In genomic region chr11:18769802-18770456, GRCh38 we compare ENCODE assay signal across 14 cellular contexts. TPM values are rescaled to one million over a fixed set of nuclear protein-coding genes. Genes with fewer than 3 reads are reported as not detected.
DNase-seq lines count a peak whose midpoint lies in the region; ATAC-seq lines count a peak whose summit lies in the region.
"Had no signal": no experiment of that assay in that cellular context is flagged by ENCODE, and none has a peak within 500 bp of the region (broad histone marks: within the 10 kb centered on the region; RNA-seq: fewer than 3 reads in every experiment).

No MANE protein-coding gene starts in this region.

- H3K27ac Mint-ChIP-seq in activated CD4-positive, alpha-beta T cell treated with anti-CD3 and anti-CD28 coated beads, Interleukin-2, amount 10 ng/mL, durations not matched to agents 24 days and 14 days: no peak overlapping the region

- H3K4me1 Mint-ChIP-seq in activated CD4-positive, alpha-beta T cell treated with anti-CD3 and anti-CD28 coated beads, Interleukin-2, amount 10 ng/mL, durations not matched to agents 24 days and 14 days: peaks cover 16% of the 10 kb centered on the region
- H3K4me1 Mint-ChIP-seq: central memory CD8-positive, alpha-beta T cell had no signal

- H3K4me3 Mint-ChIP-seq in activated CD4-positive, alpha-beta T cell treated with anti-CD3 and anti-CD28 coated beads, Interleukin-2, amount 10 ng/mL, durations not matched to agents 24 days and 14 days: no peak overlapping the region
- H3K4me3 Mint-ChIP-seq: central memory CD8-positive, alpha-beta T cell had no signal

- intact Hi-C loops in activated CD4-positive, alpha-beta T cell treated with anti-CD3 and anti-CD28 coated beads, Interleukin-2, amount 10 ng/mL, durations not matched to agents 24 days and 14 days (cut with micrococcal nuclease): loop anchor here (10.0 kb wide), 2 partner anchors 525 to 655 kb away; partner anchors contain the start of gene SAA2

- DNase-seq in iPS-NIHi11 (ENCODE audit: low spot score) (peak; percentile 29), NCI-H1048 (lab: John Stamatoyannopoulos, UW) (no peak)
- DNase-seq in activated CD4-positive, alpha-beta T cell treated with anti-CD3 and anti-CD28 coated beads, Interleukin-2, amount 10 ng/mL, durations not matched to agents 24 days and 14 days: no peak
- no peak for DNase-seq in activated T-cell treated with anti-CD3 and anti-CD28 coated beads, Interleukin-2, amount 50 U/mL, for 1 hour
- DNase-seq: heart right ventricle; NCI-H1436; stimulated activated CD4-positive, alpha-beta T cell treated with anti-CD3 and anti-CD28 coated beads, Interleukin-2, amount 100 ng/mL, for 24 hours; trophoblast cell had no signal

- peaks cover 7% of the 10 kb centered on the region for H3K27me3 Mint-ChIP-seq in activated CD4-positive, alpha-beta T cell treated with anti-CD3 and anti-CD28 coated beads, Interleukin-2, amount 10 ng/mL, durations not matched to agents 24 days and 14 days

- no peaks in the 10 kb centered on the region for H3K9me3 Mint-ChIP-seq in activated CD4-positive, alpha-beta T cell treated with anti-CD3 and anti-CD28 coated beads, Interleukin-2, amount 10 ng/mL, durations not matched to agents 24 days and 14 days
- H3K9me3 Mint-ChIP-seq: central memory CD8-positive, alpha-beta T cell had no signal

- no peaks in the 10 kb centered on the region for H3K36me3 Mint-ChIP-seq in activated CD4-positive, alpha-beta T cell treated with anti-CD3 and anti-CD28 coated beads, Interleukin-2, amount 10 ng/mL, durations not matched to agents 24 days and 14 days (ENCODE audit: low read depth)

- peak; percentile 79 for ATAC-seq in GM18517 (IDR thresholded peaks at IDR 0.05; ENCODE audit: unreplicated experiment)
- ATAC-seq in GM21515 (IDR thresholded peaks at IDR 0.05; ENCODE audit: unreplicated experiment): peak; percentile 60
- ATAC-seq in HG03342 (IDR thresholded peaks at IDR 0.05; ENCODE audit: unreplicated experiment): peak; percentile 52
- ATAC-seq in HG03469 (IDR thresholded peaks at IDR 0.05; ENCODE audit: unreplicated experiment): no peak

RNA-seq across cellular contexts. Expression of gene PTPN5, which starts 21.7 kb away (rescaled TPM):
- total RNA-seq in activated CD4-positive, alpha-beta T cell treated with anti-CD3 and anti-CD28 coated beads, Interleukin-2, amount 10 ng/mL, durations not matched to agents 24 days and 14 days: not detected in 2 replicates
- total RNA-seq: RPMI7951 had no signal

RNA-seq across cellular contexts. Expression of gene IGSF22, which starts 43.9 kb away (rescaled TPM):
- total RNA-seq in activated CD4-positive, alpha-beta T cell treated with anti-CD3 and anti-CD28 coated beads, Interleukin-2, amount 10 ng/mL, durations not matched to agents 24 days and 14 days: 0.31 TPM in 1 of 2 replicates, not detected in the other
- total RNA-seq: RPMI7951 had no signal
